In the genomic region with DNA sequence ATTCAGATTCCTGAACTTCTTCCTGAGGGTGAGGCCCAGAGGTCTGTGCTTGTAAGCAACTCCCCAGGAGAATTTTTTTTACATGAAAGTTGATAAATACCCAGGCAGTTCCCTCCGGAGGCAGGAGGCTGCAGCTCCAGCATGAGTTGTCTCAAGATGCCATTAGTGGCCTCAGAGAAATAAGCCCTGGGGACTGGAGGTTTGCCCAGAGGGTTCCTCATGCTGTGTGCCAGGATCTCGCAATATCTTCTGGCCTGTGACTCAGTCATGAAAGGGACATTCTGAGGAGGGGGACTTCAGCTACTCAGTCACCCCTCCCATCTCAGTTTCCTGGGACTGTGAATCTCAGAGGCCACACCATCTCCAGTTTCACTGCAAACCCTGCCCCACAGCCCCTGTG, we compare ENCODE assay signal across 21 cellular contexts. TPM values are rescaled to one million over a fixed set of nuclear protein-coding genes. Genes with fewer than 3 reads are reported as not detected.
DNase-seq lines count a peak whose midpoint lies in the region; ATAC-seq and TF ChIP-seq lines count a peak whose summit lies in the region.
"Had no signal": no experiment of that assay in that cellular context is flagged by ENCODE, and none has a peak within 500 bp of the region (broad histone marks: within the 10 kb centered on the region; RNA-seq: fewer than 3 reads in every experiment).

No MANE protein-coding gene starts in this region.

- no peak overlapping the region for H4K8ac ChIP-seq in neuronal stem cell (ENCODE audit: low read depth, low read length)

- H3K4me1 ChIP-seq in body of pancreas (peaks cover 74% of the 10 kb centered on the region), neuronal stem cell (ENCODE audit: control insufficient read depth in 2 of 2, insufficient read depth in 1 of 2, low read depth in 1 of 2, low read length in 2 of 2) (peaks cover 0 to 6% of the 10 kb centered on the region in 2 donors)
- H3K4me1 ChIP-seq: left lung had no signal

- no peaks in the 10 kb centered on the region for H3K79me1 ChIP-seq in neuronal stem cell (ENCODE audit: low read depth, low read length)

- peak; percentile 63 for DNase-seq in EH (ENCODE audit: low read depth)
- peak; percentile 48 for DNase-seq in MV-4-11 (lab: John Stamatoyannopoulos, UW)
- peak in 3 of 4 donors; percentile 26 to 31 (median 28) for DNase-seq in body of pancreas
- DNase-seq in neuronal stem cell (ENCODE audit: low spot score), result no peak
- DNase-seq in stimulated activated CD4-positive, alpha-beta T cell treated with anti-CD3 and anti-CD28 coated beads, Interleukin-4, amount 100 ng/mL, for 4 hours, result no peak
- DNase-seq in NCI-H1930 (lab: John Stamatoyannopoulos, UW), result no peak
- no peak for DNase-seq in HK-2 (ENCODE audit: unreplicated experiment)
- DNase-seq: activated CD4-positive, alpha-beta T cell treated with anti-CD3 and anti-CD28 coated beads, Interleukin-2, amount 10 ng/mL, durations not matched to agents 7 days and 5 days; activated gamma-delta T cell treated with Interleukin-2 at 50 U/mL for 16 hours; amniotic stem cell; cerebellar nuclear complex; erythroblast; left lung; mucosa of descending colon; NCI-H1092; NCI-H2081 treated with DMSO at 0.1 percent for 48 hours; NCI-H524 treated with DMSO at 0.1 percent for 48 hours; T-cell had no signal

- intact Hi-C loops in body of pancreas (cut with DNase I), result no loop called here

- peak overlapping the region; percentile 18 for H3K18ac ChIP-seq in neuronal stem cell (ENCODE audit: low read length)

- no peak overlapping the region for H2BK5ac ChIP-seq in neuronal stem cell (ENCODE audit: low read length)

- H3K4me2 ChIP-seq in neuronal stem cell (ENCODE audit: insufficient read depth, low read length, poor library complexity, severe bottlenecking), result no peak overlapping the region

- H3K9ac ChIP-seq in neuronal stem cell (ENCODE audit: low read depth, low read length, poor library complexity), result no peak overlapping the region

- 41 to 46% methylated on average over 2 of the region's 2 CpGs for WGBS in body of pancreas, 2 donors
- whole genome bisulfite sequencing in neuronal stem cell (ENCODE audit: extremely low coverage in 2 of 2, insufficient read length in 2 of 2, insufficient replicate concordance in 1 of 2), 2 donors, result no CpG with 5 or more reads among the region's 2 CpGs

- H3K27me3 ChIP-seq in body of pancreas (no peaks in the 10 kb centered on the region), neuronal stem cell (ENCODE audit: control insufficient read depth in 3 of 3, insufficient read depth in 3 of 3, low read depth in 1 of 3, low read length in 3 of 3) (no peaks in the 10 kb centered on the region)
- H3K27me3 ChIP-seq: left lung had no signal

- H3K36me3 ChIP-seq in body of pancreas (replicated peaks in 1 of 2; ENCODE audit: insufficient read depth in 1 of 2, low read depth in 2 of 2), result no peaks in the 10 kb centered on the region
- no peaks in the 10 kb centered on the region for H3K36me3 ChIP-seq in neuronal stem cell (replicated peaks in 1 of 2; ENCODE audit: control insufficient read depth in 2 of 2, insufficient read depth in 2 of 2, low read length in 2 of 2)
- H3K36me3 ChIP-seq: left lung had no signal

- no peak overlapping the region for H2BK15ac ChIP-seq in neuronal stem cell (ENCODE audit: low read length)

- H3K9me3 ChIP-seq in body of pancreas, result no peaks in the 10 kb centered on the region
- H3K9me3 ChIP-seq in neuronal stem cell (replicated peaks in 1 of 2; ENCODE audit: control insufficient read depth in 2 of 2, insufficient read depth in 1 of 2, low read depth in 1 of 2, low read length in 2 of 2), result peaks cover 0 to 12% of the 10 kb centered on the region in 2 donors
- H3K9me3 ChIP-seq: left lung, mucosa of descending colon had no signal

- H2AFZ ChIP-seq in neuronal stem cell (ENCODE audit: low read length), result no peak overlapping the region

- H3K23ac ChIP-seq in neuronal stem cell (ENCODE audit: low read depth, low read length, poor library complexity), result peak overlapping the region; percentile 29

- ATAC-seq in body of pancreas, result no peak
- no peak for ATAC-seq in HG03520 (IDR thresholded peaks at IDR 0.05; ENCODE audit: unreplicated experiment)
- ATAC-seq: HCT116, K562, left lung, mucosa of descending colon, T-cell had no signal

- no peak for TF ChIP-seq CTCF in body of pancreas (IDR thresholded peaks at IDR 0.05)

- H2BK12ac ChIP-seq in neuronal stem cell (ENCODE audit: low read length), result no peak overlapping the region

- no peak overlapping the region for H3K4ac ChIP-seq in neuronal stem cell (ENCODE audit: low read length)

- no peak overlapping the region for H3K14ac ChIP-seq in neuronal stem cell (ENCODE audit: low read length)

- no peak overlapping the region for H4K91ac ChIP-seq in neuronal stem cell (ENCODE audit: low read depth, low read length, poor library complexity)

- H3K4me3 ChIP-seq in body of pancreas, result no peak overlapping the region
- no peak overlapping the region for H3K4me3 ChIP-seq in neuronal stem cell (ENCODE audit: low read length in 2 of 2)
- H3K4me3 ChIP-seq: K562, left lung, mucosa of descending colon had no signal

- H2BK120ac ChIP-seq in neuronal stem cell (ENCODE audit: low read depth, low read length), result no peak overlapping the region

- H3K27ac ChIP-seq in body of pancreas (peak overlapping the region; percentile 47 to 84 (median 79)), neuronal stem cell (replicated peaks; ENCODE audit: low read length) (no peak overlapping the region)
- H3K27ac ChIP-seq: left lung had no signal

- H2AK5ac ChIP-seq in neuronal stem cell (ENCODE audit: low read depth, low read length), result no peak overlapping the region

- TF ChIP-seq POLR2A in body of pancreas (IDR thresholded peaks at IDR 0.05), result no peak

RNA-seq across cellular contexts. Expression of gene LYPD1, which starts 49.9 kb away (rescaled TPM):
- 1 to 10 TPM; 1.6 to 3.1 TPM for total RNA-seq in body of pancreas
- polyA plus RNA-seq in neuronal stem cell (2013, experiment 1 of 2), result 11.8 TPM
- polyA plus RNA-seq in neuronal stem cell (2013, experiment 2 of 2), result 11.4 TPM
- total RNA-seq: activated CD4-positive, alpha-beta T cell treated with anti-CD3 and anti-CD28 coated beads, Interleukin-2, amount 10 ng/mL, durations not matched to agents 7 days and 5 days; K562 had no signal
- polyA plus RNA-seq: K562 had no signal

Comparison
In these comparisons a context has a peak if more than half of its experiments do, and no peak if none do; other contexts are left out.
1. DNase-seq: peak in EH (single experiment), MV-4-11 (single experiment) and body of pancreas (3 of 4); none in neuronal stem cell (single experiment), stimulated activated CD4-positive, alpha-beta T cell treated with anti-CD3 and anti-CD28 coated beads, Interleukin-4, amount 100 ng/mL, for 4 hours (0 of 2), NCI-H1930 (0 of 2) and HK-2 (single experiment).